ENCODE assay signal across 16 cellular contexts in genomic region chr16:50304467-50305440, GRCh38. TPM values are rescaled to one million over a fixed set of nuclear protein-coding genes. Genes with fewer than 3 reads are reported as not detected.
DNase-seq lines count a peak whose midpoint lies in the region; ATAC-seq and TF ChIP-seq lines count a peak whose summit lies in the region.
"Had no signal": no experiment of that assay in that cellular context is flagged by ENCODE, and none has a peak within 500 bp of the region (broad histone marks: within the 10 kb centered on the region; RNA-seq: fewer than 3 reads in every experiment).

No MANE protein-coding gene starts in this region.

- ATAC-seq in omental fat pad (ENCODE audit: low FRiP score) (no peak), HG03442 (IDR thresholded peaks at IDR 0.05; ENCODE audit: unreplicated experiment) (no peak), HG03025 (IDR thresholded peaks at IDR 0.05; ENCODE audit: low FRiP score, unreplicated experiment) (no peak)

- H2AFZ ChIP-seq in ACC112 (ENCODE audit: low read length, unreplicated experiment): no peak overlapping the region
- H2AFZ ChIP-seq: PC-9 had no signal

- peaks cover 7% of the 10 kb centered on the region; the same call in 1 of the 2 replicates for H3K9me3 ChIP-seq in AG04450 (ENCODE audit: control insufficient read depth, insufficient read depth, low read length)
- H3K9me3 ChIP-seq: thoracic aorta had no signal

- no peaks in the 10 kb centered on the region for H3K27me3 ChIP-seq in ACC112 (ENCODE audit: insufficient read depth, low read length)
- no peaks in the 10 kb centered on the region for H3K27me3 ChIP-seq in AG04450 (ENCODE audit: control insufficient read depth, insufficient read depth, low read length)
- H3K27me3 ChIP-seq: cardiac muscle cell had no signal

- H3K4me3 ChIP-seq in ACC112 (ENCODE audit: low read depth, low read length) (no peak overlapping the region), AG04450 (ENCODE audit: low read depth, low read length) (no peak overlapping the region)
- H3K4me3 ChIP-seq: cardiac muscle cell, PC-9, thoracic aorta had no signal

- H3K9me3 Mint-ChIP-seq in chondrocyte (ENCODE audit: low read depth): no peaks in the 10 kb centered on the region
- H3K9me3 Mint-ChIP-seq: nephron had no signal

- CTCF ChIA-PET in AG04450 (lab: Charles Lee): no interaction called here

- no peak overlapping the region for H3K4me3 Mint-ChIP-seq in chondrocyte (ENCODE audit: unreplicated experiment)
- H3K4me3 Mint-ChIP-seq: nephron had no signal

- H3K27ac ChIP-seq in ACC112 (ENCODE audit: low read depth, low read length): peak overlapping the region; percentile 29; the same call in 1 of the 2 replicates
- H3K27ac ChIP-seq in AG04450 (ENCODE audit: low read depth, low read length): peak overlapping the region; percentile 68
- H3K27ac ChIP-seq: cardiac muscle cell, PC-9, thoracic aorta had no signal

- POLR2A ChIA-PET in AG04450 (lab: Yijun Ruan, JAX): interaction anchor here (0.8 kb wide), 1 partner anchor 53 kb away, joined by 3 read pairs; no protein-coding TSS in a partner anchor

- H3K27me3 Mint-ChIP-seq in chondrocyte (ENCODE audit: low read depth): no peaks in the 10 kb centered on the region

- no peak overlapping the region for H3K27ac Mint-ChIP-seq in chondrocyte (ENCODE audit: unreplicated experiment)
- H3K27ac Mint-ChIP-seq: nephron had no signal

- peaks cover 14% of the 10 kb centered on the region for H3K4me1 Mint-ChIP-seq in chondrocyte (ENCODE audit: low read depth)
- H3K4me1 Mint-ChIP-seq: nephron had no signal

- no peak for TF ChIP-seq CTCF in AG04450 (IDR thresholded peaks at IDR 0.05; ENCODE audit: low read depth, low read length)
- TF ChIP-seq CTCF in chondrocyte (IDR thresholded peaks at IDR 0.05): no peak
- no peak for TF ChIP-seq CTCF in omental fat pad (IDR thresholded peaks at IDR 0.05)

- H3K36me3 ChIP-seq in ACC112 (ENCODE audit: insufficient read depth, low read length): 0 out of 2 replicates have a peak, but pooled peaks cover 3% of the 10 kb centered on the region
- H3K36me3 ChIP-seq: cardiac muscle cell, thoracic aorta had no signal

- H3K36me3 Mint-ChIP-seq in chondrocyte (ENCODE audit: low read depth): no peaks in the 10 kb centered on the region

- DNase-seq in AG04450 (ENCODE audit: low read depth, low spot score): no peak
- DNase-seq in chondrocyte (ENCODE audit: low spot score): peak; percentile 87
- peak; percentile 13 for DNase-seq in omental fat pad (ENCODE audit: low spot score)
- DNase-seq in AG08395 (ENCODE audit: low spot score): no peak
- DNase-seq in NCI-H128 (lab: John Stamatoyannopoulos, UW; ENCODE audit: unreplicated experiment): no peak
- DNase-seq: DMS79 treated with DMSO at 0.1 percent for 48 hours, MM.1S, NCI-H2029, NCI-H526, PC-9 had no signal

- no peaks in the 10 kb centered on the region for H3K79me2 ChIP-seq in ACC112 (ENCODE audit: control insufficient read depth, insufficient read depth, low read length, unreplicated experiment)

- peaks cover 33% of the 10 kb centered on the region for H3K4me1 ChIP-seq in ACC112 (ENCODE audit: control insufficient read depth, insufficient read depth, low read length, unreplicated experiment)

RNA-seq across cellular contexts. Expression of gene ADCY7, which starts 38.4 kb away (rescaled TPM):
- polyA plus RNA-seq in AG04450 (2011; rRNA removed): 8.5 and 9.7 TPM in 2 replicates
- 18.2 and 32.4 TPM in 2 replicates for polyA minus RNA-seq in AG04450 (2011; rRNA and poly(A)+ RNA removed)
- total RNA-seq in chondrocyte: 8.8 to 11.8 TPM (median 9.1 TPM) in 3 replicates
- total RNA-seq in omental fat pad: 10 to 100 TPM; 14.0 to 38.9 (median 21.4) TPM

Comparison
In these comparisons a context has a peak if more than half of its experiments do, and no peak if none do; other contexts are left out.
1. DNase-seq: peak in chondrocyte (single experiment) and omental fat pad (single experiment); none in AG04450 (single experiment), AG08395 (single experiment) and NCI-H128 (single experiment).